ENCODE assay signal across 1 cellular context in the genomic region with DNA sequence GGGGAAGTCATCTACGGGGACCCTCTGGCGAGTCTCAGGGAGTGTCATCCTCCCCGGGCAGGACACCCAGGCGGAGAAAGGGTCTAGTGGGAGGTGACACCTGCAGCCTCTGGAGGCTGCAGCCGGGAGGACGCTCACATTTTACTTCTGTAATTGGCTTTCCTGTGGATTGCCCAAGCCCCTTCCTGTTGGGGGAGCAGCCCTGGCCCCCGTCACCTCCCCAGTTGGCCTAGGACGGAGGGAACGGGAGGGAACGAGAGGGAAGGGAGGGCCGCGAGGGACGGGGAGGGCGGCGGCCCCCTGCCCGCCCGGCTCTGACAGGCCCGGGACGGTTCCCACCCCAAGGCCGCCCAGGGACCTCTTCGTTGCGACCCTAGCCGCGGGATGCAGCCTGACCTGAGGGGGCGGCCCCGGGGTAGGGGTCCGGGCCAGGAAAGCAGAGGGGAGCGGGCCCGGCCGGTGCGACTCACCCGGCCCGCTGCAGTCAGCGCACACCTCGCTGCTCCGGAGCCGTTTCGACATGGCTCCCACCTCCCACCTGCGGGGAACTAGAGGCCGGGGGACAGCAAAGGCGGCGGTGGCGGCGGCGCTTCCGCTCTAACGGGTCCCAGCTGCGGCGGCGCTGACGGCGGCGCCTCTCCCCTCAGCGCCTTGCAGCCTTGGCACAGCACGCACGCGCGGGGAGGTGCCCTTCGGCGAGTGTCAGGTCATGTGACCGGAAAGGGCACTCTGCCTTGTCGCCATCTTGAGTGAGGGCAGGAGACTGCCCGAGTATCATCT.
TF ChIP-seq lines count a peak whose summit lies in the region.

TSS of gene GIT2 (minus strand) at position 666 of the 780 bp plus-strand sequence. CDS start at position 522, 144 bp downstream.

TF ChIP-seq in HepG2, 621 proteins besides CTCF, POLR2A, EP300 and RAD21 (continued from another document and continues in another):
- TF ChIP-seq, protein P1, sequence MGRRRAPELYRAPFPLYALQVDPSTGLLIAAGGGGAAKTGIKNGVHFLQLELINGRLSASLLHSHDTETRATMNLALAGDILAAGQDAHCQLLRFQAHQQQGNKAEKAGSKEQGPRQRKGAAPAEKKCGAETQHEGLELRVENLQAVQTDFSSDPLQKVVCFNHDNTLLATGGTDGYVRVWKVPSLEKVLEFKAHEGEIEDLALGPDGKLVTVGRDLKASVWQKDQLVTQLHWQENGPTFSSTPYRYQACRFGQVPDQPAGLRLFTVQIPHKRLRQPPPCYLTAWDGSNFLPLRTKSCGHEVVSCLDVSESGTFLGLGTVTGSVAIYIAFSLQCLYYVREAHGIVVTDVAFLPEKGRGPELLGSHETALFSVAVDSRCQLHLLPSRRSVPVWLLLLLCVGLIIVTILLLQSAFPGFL (CRISPR knock-in tag; IDR thresholded peaks at IDR 0.05) = no peak
- TF ChIP-seq GTF3A (CRISPR knock-in tag; conservative IDR thresholded peaks at IDR 0.05) = no peak
- no peak for TF ChIP-seq CCAR2 (optimal IDR thresholded peaks at IDR 0.05; ENCODE audit: low read depth, low read length)
- TF ChIP-seq, protein P2, sequence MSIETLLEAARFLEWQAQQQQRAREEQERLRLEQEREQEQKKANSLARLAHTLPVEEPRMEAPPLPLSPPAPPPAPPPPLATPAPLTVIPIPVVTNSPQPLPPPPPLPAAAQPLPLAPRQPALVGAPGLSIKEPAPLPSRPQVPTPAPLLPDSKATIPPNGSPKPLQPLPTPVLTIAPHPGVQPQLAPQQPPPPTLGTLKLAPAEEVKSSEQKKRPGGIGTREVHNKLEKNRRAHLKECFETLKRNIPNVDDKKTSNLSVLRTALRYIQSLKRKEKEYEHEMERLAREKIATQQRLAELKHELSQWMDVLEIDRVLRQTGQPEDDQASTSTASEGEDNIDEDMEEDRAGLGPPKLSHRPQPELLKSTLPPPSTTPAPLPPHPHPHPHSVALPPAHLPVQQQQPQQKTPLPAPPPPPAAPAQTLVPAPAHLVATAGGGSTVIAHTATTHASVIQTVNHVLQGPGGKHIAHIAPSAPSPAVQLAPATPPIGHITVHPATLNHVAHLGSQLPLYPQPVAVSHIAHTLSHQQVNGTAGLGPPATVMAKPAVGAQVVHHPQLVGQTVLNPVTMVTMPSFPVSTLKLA (IDR thresholded peaks at IDR 0.05) = 0 out of 2 replicates have a peak, but pooled peaks have one; percentile 9
- no peak for TF ChIP-seq SRSF9 (IDR thresholded peaks at IDR 0.05; ENCODE audit: borderline replicate concordance, insufficient read depth, low read depth, low read length, poor library complexity, severe bottlenecking)
- peak; percentile 17 to 84; a peak in 2 of 4 replicates for TF ChIP-seq HMGXB4 (CRISPR knock-in tag; IDR thresholded peaks at IDR 0.05; ENCODE audit: borderline replicate concordance in 1 of 2, low read depth in 1 of 2)
- no peak for TF ChIP-seq ZNF205 (CRISPR knock-in tag; IDR thresholded peaks at IDR 0.05)
- no peak for TF ChIP-seq ATF7 (IDR thresholded peaks at IDR 0.05)
- no peak for TF ChIP-seq ATF7 (CRISPR knock-in tag; IDR thresholded peaks at IDR 0.05)
- no peak for TF ChIP-seq TCF12 (IDR thresholded peaks at IDR 0.05)
- TF ChIP-seq TCF12 (CRISPR knock-in tag; IDR thresholded peaks at IDR 0.05) = peak; percentile 92
- no peak for TF ChIP-seq ZBTB46 (CRISPR knock-in tag; IDR thresholded peaks at IDR 0.05; ENCODE audit: borderline replicate concordance)
- TF ChIP-seq, protein P3, sequence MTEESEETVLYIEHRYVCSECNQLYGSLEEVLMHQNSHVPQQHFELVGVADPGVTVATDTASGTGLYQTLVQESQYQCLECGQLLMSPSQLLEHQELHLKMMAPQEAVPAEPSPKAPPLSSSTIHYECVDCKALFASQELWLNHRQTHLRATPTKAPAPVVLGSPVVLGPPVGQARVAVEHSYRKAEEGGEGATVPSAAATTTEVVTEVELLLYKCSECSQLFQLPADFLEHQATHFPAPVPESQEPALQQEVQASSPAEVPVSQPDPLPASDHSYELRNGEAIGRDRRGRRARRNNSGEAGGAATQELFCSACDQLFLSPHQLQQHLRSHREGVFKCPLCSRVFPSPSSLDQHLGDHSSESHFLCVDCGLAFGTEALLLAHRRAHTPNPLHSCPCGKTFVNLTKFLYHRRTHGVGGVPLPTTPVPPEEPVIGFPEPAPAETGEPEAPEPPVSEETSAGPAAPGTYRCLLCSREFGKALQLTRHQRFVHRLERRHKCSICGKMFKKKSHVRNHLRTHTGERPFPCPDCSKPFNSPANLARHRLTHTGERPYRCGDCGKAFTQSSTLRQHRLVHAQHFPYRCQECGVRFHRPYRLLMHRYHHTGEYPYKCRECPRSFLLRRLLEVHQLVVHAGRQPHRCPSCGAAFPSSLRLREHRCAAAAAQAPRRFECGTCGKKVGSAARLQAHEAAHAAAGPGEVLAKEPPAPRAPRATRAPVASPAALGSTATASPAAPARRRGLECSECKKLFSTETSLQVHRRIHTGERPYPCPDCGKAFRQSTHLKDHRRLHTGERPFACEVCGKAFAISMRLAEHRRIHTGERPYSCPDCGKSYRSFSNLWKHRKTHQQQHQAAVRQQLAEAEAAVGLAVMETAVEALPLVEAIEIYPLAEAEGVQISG (CRISPR knock-in tag; IDR thresholded peaks at IDR 0.05) = peak; percentile 71
- TF ChIP-seq, protein P4, sequence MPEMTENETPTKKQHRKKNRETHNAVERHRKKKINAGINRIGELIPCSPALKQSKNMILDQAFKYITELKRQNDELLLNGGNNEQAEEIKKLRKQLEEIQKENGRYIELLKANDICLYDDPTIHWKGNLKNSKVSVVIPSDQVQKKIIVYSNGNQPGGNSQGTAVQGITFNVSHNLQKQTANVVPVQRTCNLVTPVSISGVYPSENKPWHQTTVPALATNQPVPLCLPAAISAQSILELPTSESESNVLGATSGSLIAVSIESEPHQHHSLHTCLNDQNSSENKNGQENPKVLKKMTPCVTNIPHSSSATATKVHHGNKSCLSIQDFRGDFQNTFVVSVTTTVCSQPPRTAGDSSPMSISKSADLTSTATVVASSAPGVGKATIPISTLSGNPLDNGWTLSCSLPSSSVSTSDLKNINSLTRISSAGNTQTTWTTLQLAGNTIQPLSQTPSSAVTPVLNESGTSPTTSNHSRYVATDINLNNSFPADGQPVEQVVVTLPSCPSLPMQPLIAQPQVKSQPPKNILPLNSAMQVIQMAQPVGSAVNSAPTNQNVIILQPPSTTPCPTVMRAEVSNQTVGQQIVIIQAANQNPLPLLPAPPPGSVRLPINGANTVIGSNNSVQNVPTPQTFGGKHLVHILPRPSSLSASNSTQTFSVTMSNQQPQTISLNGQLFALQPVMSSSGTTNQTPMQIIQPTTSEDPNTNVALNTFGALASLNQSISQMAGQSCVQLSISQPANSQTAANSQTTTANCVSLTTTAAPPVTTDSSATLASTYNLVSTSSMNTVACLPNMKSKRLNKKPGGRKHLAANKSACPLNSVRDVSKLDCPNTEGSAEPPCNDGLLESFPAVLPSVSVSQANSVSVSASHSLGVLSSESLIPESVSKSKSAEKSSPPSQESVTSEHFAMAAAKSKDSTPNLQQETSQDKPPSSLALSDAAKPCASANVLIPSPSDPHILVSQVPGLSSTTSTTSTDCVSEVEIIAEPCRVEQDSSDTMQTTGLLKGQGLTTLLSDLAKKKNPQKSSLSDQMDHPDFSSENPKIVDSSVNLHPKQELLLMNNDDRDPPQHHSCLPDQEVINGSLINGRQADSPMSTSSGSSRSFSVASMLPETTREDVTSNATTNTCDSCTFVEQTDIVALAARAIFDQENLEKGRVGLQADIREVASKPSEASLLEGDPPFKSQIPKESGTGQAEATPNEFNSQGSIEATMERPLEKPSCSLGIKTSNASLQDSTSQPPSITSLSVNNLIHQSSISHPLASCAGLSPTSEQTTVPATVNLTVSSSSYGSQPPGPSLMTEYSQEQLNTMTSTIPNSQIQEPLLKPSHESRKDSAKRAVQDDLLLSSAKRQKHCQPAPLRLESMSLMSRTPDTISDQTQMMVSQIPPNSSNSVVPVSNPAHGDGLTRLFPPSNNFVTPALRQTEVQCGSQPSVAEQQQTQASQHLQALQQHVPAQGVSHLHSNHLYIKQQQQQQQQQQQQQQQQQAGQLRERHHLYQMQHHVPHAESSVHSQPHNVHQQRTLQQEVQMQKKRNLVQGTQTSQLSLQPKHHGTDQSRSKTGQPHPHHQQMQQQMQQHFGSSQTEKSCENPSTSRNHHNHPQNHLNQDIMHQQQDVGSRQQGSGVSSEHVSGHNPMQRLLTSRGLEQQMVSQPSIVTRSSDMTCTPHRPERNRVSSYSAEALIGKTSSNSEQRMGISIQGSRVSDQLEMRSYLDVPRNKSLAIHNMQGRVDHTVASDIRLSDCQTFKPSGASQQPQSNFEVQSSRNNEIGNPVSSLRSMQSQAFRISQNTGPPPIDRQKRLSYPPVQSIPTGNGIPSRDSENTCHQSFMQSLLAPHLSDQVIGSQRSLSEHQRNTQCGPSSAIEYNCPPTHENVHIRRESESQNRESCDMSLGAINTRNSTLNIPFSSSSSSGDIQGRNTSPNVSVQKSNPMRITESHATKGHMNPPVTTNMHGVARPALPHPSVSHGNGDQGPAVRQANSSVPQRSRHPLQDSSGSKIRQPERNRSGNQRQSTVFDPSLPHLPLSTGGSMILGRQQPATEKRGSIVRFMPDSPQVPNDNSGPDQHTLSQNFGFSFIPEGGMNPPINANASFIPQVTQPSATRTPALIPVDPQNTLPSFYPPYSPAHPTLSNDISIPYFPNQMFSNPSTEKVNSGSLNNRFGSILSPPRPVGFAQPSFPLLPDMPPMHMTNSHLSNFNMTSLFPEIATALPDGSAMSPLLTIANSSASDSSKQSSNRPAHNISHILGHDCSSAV (CRISPR knock-in tag; IDR thresholded peaks at IDR 0.05; ENCODE audit: borderline replicate concordance) = no peak
- TF ChIP-seq ATRX (CRISPR knock-in tag; IDR thresholded peaks at IDR 0.05; ENCODE audit: borderline replicate concordance) = no peak
- TF ChIP-seq, protein P5, sequence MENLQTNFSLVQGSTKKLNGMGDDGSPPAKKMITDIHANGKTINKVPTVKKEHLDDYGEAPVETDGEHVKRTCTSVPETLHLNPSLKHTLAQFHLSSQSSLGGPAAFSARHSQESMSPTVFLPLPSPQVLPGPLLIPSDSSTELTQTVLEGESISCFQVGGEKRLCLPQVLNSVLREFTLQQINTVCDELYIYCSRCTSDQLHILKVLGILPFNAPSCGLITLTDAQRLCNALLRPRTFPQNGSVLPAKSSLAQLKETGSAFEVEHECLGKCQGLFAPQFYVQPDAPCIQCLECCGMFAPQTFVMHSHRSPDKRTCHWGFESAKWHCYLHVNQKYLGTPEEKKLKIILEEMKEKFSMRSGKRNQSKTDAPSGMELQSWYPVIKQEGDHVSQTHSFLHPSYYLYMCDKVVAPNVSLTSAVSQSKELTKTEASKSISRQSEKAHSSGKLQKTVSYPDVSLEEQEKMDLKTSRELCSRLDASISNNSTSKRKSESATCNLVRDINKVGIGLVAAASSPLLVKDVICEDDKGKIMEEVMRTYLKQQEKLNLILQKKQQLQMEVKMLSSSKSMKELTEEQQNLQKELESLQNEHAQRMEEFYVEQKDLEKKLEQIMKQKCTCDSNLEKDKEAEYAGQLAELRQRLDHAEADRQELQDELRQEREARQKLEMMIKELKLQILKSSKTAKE (CRISPR knock-in tag; IDR thresholded peaks at IDR 0.05; ENCODE audit: borderline replicate concordance) = peak; percentile 50; the same call in 1 of the 2 replicates
- TF ChIP-seq REPIN1 (CRISPR knock-in tag; IDR thresholded peaks at IDR 0.05; ENCODE audit: borderline replicate concordance, low read depth) = peak; percentile 56; the same call in 1 of the 2 replicates
- TF ChIP-seq, protein P6, sequence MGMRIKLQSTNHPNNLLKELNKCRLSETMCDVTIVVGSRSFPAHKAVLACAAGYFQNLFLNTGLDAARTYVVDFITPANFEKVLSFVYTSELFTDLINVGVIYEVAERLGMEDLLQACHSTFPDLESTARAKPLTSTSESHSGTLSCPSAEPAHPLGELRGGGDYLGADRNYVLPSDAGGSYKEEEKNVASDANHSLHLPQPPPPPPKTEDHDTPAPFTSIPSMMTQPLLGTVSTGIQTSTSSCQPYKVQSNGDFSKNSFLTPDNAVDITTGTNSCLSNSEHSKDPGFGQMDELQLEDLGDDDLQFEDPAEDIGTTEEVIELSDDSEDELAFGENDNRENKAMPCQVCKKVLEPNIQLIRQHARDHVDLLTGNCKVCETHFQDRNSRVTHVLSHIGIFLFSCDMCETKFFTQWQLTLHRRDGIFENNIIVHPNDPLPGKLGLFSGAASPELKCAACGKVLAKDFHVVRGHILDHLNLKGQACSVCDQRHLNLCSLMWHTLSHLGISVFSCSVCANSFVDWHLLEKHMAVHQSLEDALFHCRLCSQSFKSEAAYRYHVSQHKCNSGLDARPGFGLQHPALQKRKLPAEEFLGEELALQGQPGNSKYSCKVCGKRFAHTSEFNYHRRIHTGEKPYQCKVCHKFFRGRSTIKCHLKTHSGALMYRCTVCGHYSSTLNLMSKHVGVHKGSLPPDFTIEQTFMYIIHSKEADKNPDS (CRISPR knock-in tag; IDR thresholded peaks at IDR 0.05) = no peak
- no peak for TF ChIP-seq FOXK2 (IDR thresholded peaks at IDR 0.05)
- TF ChIP-seq NONO (IDR thresholded peaks at IDR 0.05) = no peak
- TF ChIP-seq NONO (CRISPR knock-in tag; conservative IDR thresholded peaks at IDR 0.05) = peak; percentile 84; the same call in 1 of the 2 replicates
- TF ChIP-seq ZNF343 (CRISPR knock-in tag; IDR thresholded peaks at IDR 0.05) = 0 out of 2 replicates have a peak, but pooled peaks have one; percentile 68
- TF ChIP-seq ZNF263 (CRISPR knock-in tag; IDR thresholded peaks at IDR 0.05) = no peak
- TF ChIP-seq POLR2G (IDR thresholded peaks at IDR 0.05; ENCODE audit: low read depth, low read length) = peak; percentile 83
- TF ChIP-seq ZNF891 (CRISPR knock-in tag; IDR thresholded peaks at IDR 0.05) = peak; percentile 50; the same call in 1 of the 2 replicates
